Comparison of ENCODE assay signal across 37 cellular contexts in genomic region chr19:53583181-53583580, GRCh38. TPM values are rescaled to one million over a fixed set of nuclear protein-coding genes. Genes with fewer than 3 reads are reported as not detected.
"Had no signal": no experiment of that assay in that cellular context is flagged by ENCODE, and none has a peak within 500 bp of the region (broad histone marks: within the 10 kb centered on the region; RNA-seq: fewer than 3 reads in every experiment).

No MANE protein-coding gene starts in this region.

- H3K27ac ChIP-seq: ascending aorta, cardiac muscle cell, VCaP had no signal

- H3K4me3 Mint-ChIP-seq: activated B cell treated with CpG ODN at 0.5 μM for 24 hours; activated CD4-positive, alpha-beta memory T cell treated with anti-CD3 and anti-CD28 coated beads for 36 hours; activated CD4-positive, alpha-beta T cell treated with anti-CD3 and anti-CD28 coated beads, Interleukin-2, amount 10 ng/mL, durations not matched to agents 24 days and 14 days; activated CD8-positive, alpha-beta T cell treated with anti-CD3 and anti-CD28 coated beads for 36 hours; activated naive CD4-positive, alpha-beta T cell treated with anti-CD3 and anti-CD28 coated beads for 36 hours; activated naive CD8-positive, alpha-beta T cell treated with anti-CD3 and anti-CD28 coated beads for 36 hours; activated T-cell treated with anti-CD3 and anti-CD28 coated beads, Interleukin-2, amount 50 U/mL, for 4 hours; activated T-cell treated with anti-CD3 and anti-CD28 coated beads, Interleukin-2, amount 50 U/mL, for 72 hours; activated T-helper 1 cell treated with anti-CD3 and anti-CD28 coated beads, Interleukin-12 subunit alpha, Interleukin-12 subunit beta, Interleukin-2, Interleukin-4 antibody, amounts not matched to agents 30 ng/mL and 10 ng/mL and 1 ng/mL, durations not matched to agents 14 hours and 24 hours and 36 hours; activated T-helper 17 cell treated with anti-CD3 and anti-CD28 coated beads, Interleukin-2, amount 50 U/mL, for 72 hours; brain; T-cell; T-helper 2 cell treated with Interferon-gamma antibody and Interleukin-4, amounts not matched to agents 5 μg/mL and 100 μg/mL, for 36 hours had no signal

- H3K27me3 ChIP-seq: ascending aorta, cardiac muscle cell had no signal

- H3K27me3 Mint-ChIP-seq: activated B cell treated with CpG ODN at 0.5 μM for 24 hours; activated CD4-positive, alpha-beta memory T cell treated with anti-CD3 and anti-CD28 coated beads for 36 hours; activated CD4-positive, alpha-beta T cell treated with anti-CD3 and anti-CD28 coated beads, Interleukin-2, amount 10 ng/mL, durations not matched to agents 24 days and 14 days; activated CD8-positive, alpha-beta T cell treated with anti-CD3 and anti-CD28 coated beads for 36 hours; activated naive CD8-positive, alpha-beta T cell treated with anti-CD3 and anti-CD28 coated beads for 36 hours; activated T-helper 17 cell treated with anti-CD3 and anti-CD28 coated beads, Interleukin-2, amount 50 U/mL, for 72 hours; T-cell had no signal

- FAIRE-seq: bronchial epithelial cell, TTC549 had no signal

- H3K4me1 ChIP-seq: ascending aorta had no signal

- ATAC-seq: activated CD8-positive, alpha-beta T cell treated with anti-CD3 and anti-CD28 coated beads for 36 hours; activated naive CD4-positive, alpha-beta T cell treated with anti-CD3 and anti-CD28 coated beads, Interleukin-2, amount 50 U/mL, for 72 hours; activated T-cell treated with anti-CD3 and anti-CD28 coated beads, Interleukin-2, amount 50 U/mL, for 4 hours; activated T-cell treated with anti-CD3 and anti-CD28 coated beads, Interleukin-2, amount 50 U/mL, for 72 hours; activated T-helper 17 cell treated with anti-CD3 and anti-CD28 coated beads, Interleukin-2, amount 50 U/mL, for 72 hours had no signal

- H3K27ac Mint-ChIP-seq: activated B cell treated with CpG ODN at 0.5 μM for 24 hours; activated CD4-positive, alpha-beta memory T cell treated with anti-CD3 and anti-CD28 coated beads for 36 hours; activated CD4-positive, alpha-beta T cell treated with anti-CD3 and anti-CD28 coated beads, Interleukin-2, amount 10 ng/mL, durations not matched to agents 24 days and 14 days; activated CD8-positive, alpha-beta T cell treated with anti-CD3 and anti-CD28 coated beads for 36 hours; activated naive CD4-positive, alpha-beta T cell treated with anti-CD3 and anti-CD28 coated beads for 36 hours; activated naive CD4-positive, alpha-beta T cell treated with anti-CD3 and anti-CD28 coated beads, Interleukin-2, amount 50 U/mL, for 72 hours; activated naive CD8-positive, alpha-beta T cell treated with anti-CD3 and anti-CD28 coated beads for 36 hours; activated T-cell treated with anti-CD3 and anti-CD28 coated beads, Interleukin-2, amount 50 U/mL, for 72 hours; activated T-helper 1 cell treated with anti-CD3 and anti-CD28 coated beads, Interleukin-12 subunit alpha, Interleukin-12 subunit beta, Interleukin-2, Interleukin-4 antibody, amounts not matched to agents 30 ng/mL and 10 ng/mL and 1 ng/mL, durations not matched to agents 14 hours and 24 hours and 36 hours; activated T-helper 17 cell treated with anti-CD3 and anti-CD28 coated beads, Interleukin-2, amount 50 U/mL, for 72 hours; brain; T-cell; T-helper 2 cell treated with Interferon-gamma antibody and Interleukin-4, amounts not matched to agents 5 μg/mL and 100 μg/mL, for 36 hours had no signal

- H3K4me1 Mint-ChIP-seq: activated B cell treated with CpG ODN at 0.5 μM for 24 hours; activated CD4-positive, alpha-beta T cell treated with anti-CD3 and anti-CD28 coated beads, Interleukin-2, amount 10 ng/mL, durations not matched to agents 24 days and 14 days; activated naive CD8-positive, alpha-beta T cell treated with anti-CD3 and anti-CD28 coated beads for 36 hours; activated T-helper 17 cell treated with anti-CD3 and anti-CD28 coated beads, Interleukin-2, amount 50 U/mL, for 72 hours; brain; T-cell had no signal

- H3K4me3 ChIP-seq: ascending aorta, cardiac muscle cell had no signal

- DNase-seq: activated B cell treated with CpG ODN at 0.5 μM for 24 hours; activated CD4-positive, alpha-beta memory T cell treated with anti-CD3 and anti-CD28 coated beads for 36 hours; activated CD4-positive, alpha-beta T cell treated with anti-CD3 and anti-CD28 coated beads for 4 hours; activated CD4-positive, alpha-beta T cell treated with anti-CD3 and anti-CD28 coated beads, Interleukin-2, amount 10 ng/mL, durations not matched to agents 24 days and 14 days; activated CD4-positive, alpha-beta T cell treated with anti-CD3 and anti-CD28 coated beads, Interleukin-2, amount 50 U/mL, for 1 hour; activated CD4-positive, alpha-beta T cell treated with anti-CD3 and anti-CD28 coated beads, Interleukin-2, amount 50 U/mL, for 4 hours; activated CD4-positive, CD25-positive, alpha-beta regulatory T cell treated with anti-CD3 and anti-CD28 coated beads, Interleukin-2, amount 50 U/mL, for 72 hours; activated CD8-positive, alpha-beta memory T cell treated with anti-CD3 and anti-CD28 coated beads, Interleukin-2, amount 50 U/mL, for 4 hours; activated CD8-positive, alpha-beta T cell treated with anti-CD3 and anti-CD28 coated beads for 36 hours; activated effector memory CD4-positive, alpha-beta T cell treated with anti-CD3 and anti-CD28 coated beads, Interleukin-2, amount 50 U/mL, for 16 hours; activated gamma-delta T cell treated with Interleukin-2 at 50 U/mL for 16 hours; activated naive CD4-positive, alpha-beta T cell; activated naive CD4-positive, alpha-beta T cell treated with anti-CD3 and anti-CD28 coated beads for 36 hours; activated naive CD8-positive, alpha-beta T cell treated with anti-CD3 and anti-CD28 coated beads for 36 hours; activated T-cell treated with anti-CD3 and anti-CD28 coated beads for 4 hours; activated T-cell treated with anti-CD3 and anti-CD28 coated beads, Interleukin-2, amount 50 U/mL, for 1 hour; activated T-cell treated with anti-CD3 and anti-CD28 coated beads, Interleukin-2, amount 50 U/mL, for 4 hours; activated T-cell treated with anti-CD3 and anti-CD28 coated beads, Interleukin-2, amount 50 U/mL, for 72 hours; amygdala; anterior cingulate cortex; central memory CD4-positive, alpha-beta T cell; T-cell; T-helper 2 cell; T-helper 9 cell had no signal

RNA-seq across cellular contexts. Expression of gene DPRX, which starts 48.6 kb away (rescaled TPM):
- total RNA-seq: activated B cell treated with CpG ODN at 0.5 μM for 24 hours; activated CD4-positive, alpha-beta memory T cell treated with anti-CD3 and anti-CD28 coated beads for 36 hours; activated CD4-positive, alpha-beta T cell treated with anti-CD3 and anti-CD28 coated beads, Interleukin-2, amount 10 ng/mL, durations not matched to agents 24 days and 14 days; activated CD8-positive, alpha-beta memory T cell treated with anti-CD3 and anti-CD28 coated beads for 36 hours; activated CD8-positive, alpha-beta T cell treated with anti-CD3 and anti-CD28 coated beads for 36 hours; activated naive CD4-positive, alpha-beta T cell treated with anti-CD3 and anti-CD28 coated beads for 36 hours; activated naive CD4-positive, alpha-beta T cell treated with anti-CD3 and anti-CD28 coated beads, Interleukin-2, amount 50 U/mL, for 72 hours; activated naive CD8-positive, alpha-beta T cell treated with anti-CD3 and anti-CD28 coated beads for 36 hours; activated T-cell treated with anti-CD3 and anti-CD28 coated beads, Interleukin-2, amount 50 U/mL, for 4 hours; activated T-cell treated with anti-CD3 and anti-CD28 coated beads, Interleukin-2, amount 50 U/mL, for 72 hours; activated T-helper 1 cell treated with anti-CD3 and anti-CD28 coated beads, Interleukin-12 subunit alpha, Interleukin-12 subunit beta, Interleukin-2, Interleukin-4 antibody, amounts not matched to agents 30 ng/mL and 10 ng/mL and 1 ng/mL, durations not matched to agents 14 hours and 24 hours and 36 hours; activated T-helper 17 cell treated with anti-CD3 and anti-CD28 coated beads, Interleukin-2, amount 50 U/mL, for 72 hours; ascending aorta; bronchial epithelial cell; cardiac muscle cell; cerebellum; T-cell; T-helper 1 cell treated with Interleukin-12 subunit alpha and Interleukin-12 subunit beta and Interleukin-4 antibody, amounts not matched to agents 30 ng/mL and 1 ng/mL, for 36 hours had no signal
- polyA plus RNA-seq: cardiac muscle cell had no signal
